In the genomic region with DNA sequence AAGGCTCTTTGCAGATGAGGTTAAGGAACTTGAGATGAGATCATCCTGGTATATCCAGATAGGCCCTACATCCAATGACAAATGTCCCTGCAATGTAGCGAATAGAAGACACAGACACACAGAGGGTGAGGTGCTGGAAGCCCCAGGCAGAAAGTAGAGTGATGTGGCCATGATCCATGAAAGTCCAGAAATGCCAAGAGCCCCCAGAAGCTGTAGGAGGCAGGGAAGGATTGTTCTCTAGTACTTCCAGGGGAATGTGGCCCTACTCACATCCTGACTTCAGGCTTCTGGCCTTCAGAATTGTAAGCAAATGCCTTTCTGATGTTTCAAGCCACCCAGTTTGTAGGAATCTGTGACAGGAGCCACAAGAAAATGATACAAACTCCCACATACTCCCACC, we compare ENCODE assay signal across 19 cellular contexts. TPM values are rescaled to one million over a fixed set of nuclear protein-coding genes. Genes with fewer than 3 reads are reported as not detected.
"Had no signal": no experiment of that assay in that cellular context is flagged by ENCODE, and none has a peak within 500 bp of the region (broad histone marks: within the 10 kb centered on the region; RNA-seq: fewer than 3 reads in every experiment).

No MANE protein-coding gene starts in this region.

RNA-seq across cellular contexts. Expression of a gene that starts 14.0 kb away (rescaled TPM):
- total RNA-seq: activated CD4-positive, alpha-beta memory T cell treated with anti-CD3 and anti-CD28 coated beads for 36 hours; activated CD4-positive, alpha-beta T cell treated with anti-CD3 and anti-CD28 coated beads, Interleukin-2, amount 10 ng/mL, durations not matched to agents 24 days and 14 days; activated CD8-positive, alpha-beta memory T cell treated with anti-CD3 and anti-CD28 coated beads for 36 hours; activated naive CD4-positive, alpha-beta T cell treated with anti-CD3 and anti-CD28 coated beads for 36 hours; activated naive CD8-positive, alpha-beta T cell treated with anti-CD3 and anti-CD28 coated beads for 36 hours; activated T-helper 1 cell treated with anti-CD3 and anti-CD28 coated beads, Interleukin-12 subunit alpha, Interleukin-12 subunit beta, Interleukin-2, Interleukin-4 antibody, amounts not matched to agents 30 ng/mL and 10 ng/mL and 1 ng/mL, durations not matched to agents 14 hours and 24 hours and 36 hours; dermis blood vessel endothelial cell; left ventricle myocardium inferior; osteoblast; right cardiac atrium; skeletal muscle tissue had no signal

RNA-seq across cellular contexts. Expression of a gene that starts 26.4 kb away (rescaled TPM):
- total RNA-seq: activated CD4-positive, alpha-beta memory T cell treated with anti-CD3 and anti-CD28 coated beads for 36 hours; activated CD4-positive, alpha-beta T cell treated with anti-CD3 and anti-CD28 coated beads, Interleukin-2, amount 10 ng/mL, durations not matched to agents 24 days and 14 days; activated CD8-positive, alpha-beta memory T cell treated with anti-CD3 and anti-CD28 coated beads for 36 hours; activated naive CD4-positive, alpha-beta T cell treated with anti-CD3 and anti-CD28 coated beads for 36 hours; activated naive CD8-positive, alpha-beta T cell treated with anti-CD3 and anti-CD28 coated beads for 36 hours; activated T-helper 1 cell treated with anti-CD3 and anti-CD28 coated beads, Interleukin-12 subunit alpha, Interleukin-12 subunit beta, Interleukin-2, Interleukin-4 antibody, amounts not matched to agents 30 ng/mL and 10 ng/mL and 1 ng/mL, durations not matched to agents 14 hours and 24 hours and 36 hours; dermis blood vessel endothelial cell; esophagus squamous epithelium; gastrocnemius medialis; left ventricle myocardium inferior; osteoblast; right cardiac atrium; T-helper 17 cell had no signal
- polyA plus RNA-seq: right cardiac atrium had no signal

RNA-seq across cellular contexts. Expression of a gene that starts 51.0 kb away (rescaled TPM):
- total RNA-seq: activated CD4-positive, alpha-beta memory T cell treated with anti-CD3 and anti-CD28 coated beads for 36 hours; activated CD4-positive, alpha-beta T cell treated with anti-CD3 and anti-CD28 coated beads, Interleukin-2, amount 10 ng/mL, durations not matched to agents 24 days and 14 days; activated CD8-positive, alpha-beta memory T cell treated with anti-CD3 and anti-CD28 coated beads for 36 hours; activated naive CD4-positive, alpha-beta T cell treated with anti-CD3 and anti-CD28 coated beads for 36 hours; activated naive CD8-positive, alpha-beta T cell treated with anti-CD3 and anti-CD28 coated beads for 36 hours; activated T-helper 1 cell treated with anti-CD3 and anti-CD28 coated beads, Interleukin-12 subunit alpha, Interleukin-12 subunit beta, Interleukin-2, Interleukin-4 antibody, amounts not matched to agents 30 ng/mL and 10 ng/mL and 1 ng/mL, durations not matched to agents 14 hours and 24 hours and 36 hours; dermis blood vessel endothelial cell; esophagus squamous epithelium; gastrocnemius medialis; kidney; left ventricle myocardium inferior; lung; mucosa of gallbladder; osteoblast; right cardiac atrium; skeletal muscle tissue; T-helper 17 cell; testis; transverse colon had no signal
- polyA plus RNA-seq: right cardiac atrium had no signal
